8 cellular contexts compared by ENCODE assay signal in the genomic region with DNA sequence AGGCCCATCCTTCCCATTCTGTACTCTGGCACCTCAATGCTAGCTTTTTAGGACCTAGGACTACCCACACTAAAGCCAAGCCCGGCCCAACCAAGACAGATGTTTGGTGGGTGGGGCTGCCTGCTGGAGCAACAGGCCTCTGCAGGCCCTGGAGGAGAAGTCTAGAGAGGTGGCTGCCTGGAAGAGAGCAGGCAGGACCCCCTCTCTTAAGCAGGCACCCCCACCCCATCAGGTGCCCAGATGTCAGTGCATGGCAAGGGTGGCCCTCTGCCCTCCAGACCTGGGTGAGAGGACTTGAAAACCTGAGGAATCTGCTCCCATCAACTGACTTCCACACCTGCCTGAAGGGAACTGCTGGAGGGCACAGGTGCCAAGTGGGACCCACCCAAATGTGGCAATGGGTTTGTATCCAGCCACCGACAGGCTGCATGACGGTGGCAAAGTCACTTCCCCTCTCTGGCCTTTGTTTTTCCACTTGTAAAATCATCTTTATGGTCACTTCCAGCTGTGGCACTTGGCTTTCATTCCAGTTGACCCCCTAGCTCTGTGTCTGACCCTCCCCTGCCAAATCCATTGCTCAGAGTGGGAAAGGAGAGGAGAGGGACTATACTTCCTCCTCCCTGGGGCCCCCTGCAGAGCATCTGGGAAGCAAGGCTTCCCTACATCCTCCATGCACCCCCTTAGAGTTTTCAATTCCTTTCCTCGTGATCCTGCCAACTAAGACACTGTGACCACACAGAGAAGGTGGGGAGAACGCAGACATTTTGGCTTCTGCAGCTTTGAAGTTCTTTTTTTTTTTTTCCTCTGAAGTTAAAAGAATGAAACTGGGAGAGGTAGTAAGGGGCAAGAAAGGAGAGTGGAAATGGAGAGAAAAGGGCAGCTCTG. TPM values are rescaled to one million over a fixed set of nuclear protein-coding genes. Genes with fewer than 3 reads are reported as not detected.
DNase-seq lines count a peak whose midpoint lies in the region; ATAC-seq, FAIRE-seq and TF ChIP-seq lines count a peak whose summit lies in the region.
"Had no signal": no experiment of that assay in that cellular context is flagged by ENCODE, and none has a peak within 500 bp of the region (broad histone marks: within the 10 kb centered on the region; RNA-seq: fewer than 3 reads in every experiment).

No MANE protein-coding gene starts in this region.

- 56% methylated on average over 5 of the region's 5 CpGs for whole genome bisulfite sequencing in HepG2 (ENCODE audit: low lambda C conversion rate)
- WGBS in suprapubic skin: 5% methylated on average over 5 of the region's 5 CpGs

- TF ChIP-seq RAD21 in HepG2 (CRISPR knock-in tag; IDR thresholded peaks at IDR 0.05): no peak

- CTCF ChIA-PET in HepG2 (lab: Yijun Ruan, JAX; ENCODE audit: low intra/inter-chr PET ratio, low total read pairs): no interaction called here
- CTCF ChIA-PET in PC-3 (lab: Charles Lee): no interaction called here

- TF ChIP-seq POLR2A in HepG2 (IDR thresholded peaks at IDR 0.05; ENCODE audit: insufficient read depth in 1 of 2, low read depth in 2 of 2, low read length in 2 of 2) (no peak), suprapubic skin (IDR thresholded peaks at IDR 0.05) (no peak)

- no peaks in the 10 kb centered on the region for H3K9me2 ChIP-seq in PC-3 (replicated peaks; ENCODE audit: low read length)

- H3K27ac ChIP-seq in KOPT-K1 (ENCODE audit: low read depth, low read length, poor library complexity, severe bottlenecking): peak overlapping the region; percentile 96
- no peak overlapping the region for H3K27ac ChIP-seq in HepG2 (ENCODE audit: extremely low read length, insufficient read depth, low read length)
- H3K27ac ChIP-seq in suprapubic skin: peak overlapping the region; percentile 85
- H3K27ac ChIP-seq in PC-3 (ENCODE audit: low read length): no peak overlapping the region
- H3K27ac ChIP-seq: VCaP had no signal

- H3K27me3 ChIP-seq in HepG2 (ENCODE audit: control insufficient read depth in 1 of 2, insufficient read depth in 2 of 2, low read length in 2 of 2) (peaks cover 6 to 36% of the 10 kb centered on the region in 2 experiments; a peak in 4 of 5 replicates), suprapubic skin (no peaks in the 10 kb centered on the region), PC-3 (ENCODE audit: low read length) (no peaks in the 10 kb centered on the region)

- H3K79me2 ChIP-seq in HepG2 (ENCODE audit: insufficient read depth, low read length): no peaks in the 10 kb centered on the region
- H3K79me2 ChIP-seq in PC-3 (ENCODE audit: low read length): no peaks in the 10 kb centered on the region

- H3K4me1 ChIP-seq in HepG2 (ENCODE audit: insufficient read depth, low read length) (peaks cover 50% of the 10 kb centered on the region), suprapubic skin (peaks cover 63% of the 10 kb centered on the region), PC-3 (ENCODE audit: insufficient read depth, low read length) (no peaks in the 10 kb centered on the region)

- no peak for FAIRE-seq in HepG2 (lab: Jason Lieb, UNC)

- H3K27ac Mint-ChIP-seq in activated naive CD4-positive, alpha-beta T cell treated with anti-CD3 and anti-CD28 coated beads, Interleukin-2, amount 50 U/mL, for 72 hours: peak overlapping the region; percentile 92 to 98

- TF ChIP-seq EP300 in HepG2 (IDR thresholded peaks at IDR 0.05; ENCODE audit: low read depth in 2 of 2, low read length in 2 of 2) (no peak), HepG2 (CRISPR knock-in tag; IDR thresholded peaks at IDR 0.05; ENCODE audit: borderline replicate concordance) (no peak), suprapubic skin (IDR thresholded peaks at IDR 0.05) (no peak)

- no peak overlapping the region for H3K9ac ChIP-seq in HepG2 (ENCODE audit: insufficient read depth, low read depth, low read length)
- H3K9ac ChIP-seq in PC-3 (ENCODE audit: low read length): no peak overlapping the region

- peak in 1 of 2 donors; percentile 55 for DNase-seq in activated naive CD4-positive, alpha-beta T cell treated with anti-CD3 and anti-CD28 coated beads, Interleukin-2, amount 50 U/mL, for 72 hours (ENCODE audit: low spot score in 2 of 2)
- no peak for DNase-seq in HepG2 (ENCODE audit: low spot score)
- DNase-seq in suprapubic skin (ENCODE audit: low spot score in 2 of 2): peak; percentile 76 to 87
- DNase-seq in 8988T: no peak
- no peak for DNase-seq in PC-3

- H3K4me3 ChIP-seq in HepG2 (replicated peaks in 1 of 3; ENCODE audit: insufficient read depth in 1 of 3, low read depth in 2 of 3, low read length in 3 of 3): no peak overlapping the region
- peak overlapping the region; percentile 70 for H3K4me3 ChIP-seq in suprapubic skin
- no peak overlapping the region for H3K4me3 ChIP-seq in PC-3 (ENCODE audit: low read length)

- peaks cover 27 to 40% of the 10 kb centered on the region in 2 donors for H3K36me3 Mint-ChIP-seq in activated naive CD4-positive, alpha-beta T cell treated with anti-CD3 and anti-CD28 coated beads, Interleukin-2, amount 50 U/mL, for 72 hours

- TF ChIP-seq CTCF in HepG2 (CRISPR knock-in tag; IDR thresholded peaks at IDR 0.05) (no peak), suprapubic skin (IDR thresholded peaks at IDR 0.05) (no peak), PC-3 (conservative IDR thresholded peaks at IDR 0.05; ENCODE audit: low read depth, low read length) (no peak)

- H3K36me3 ChIP-seq in KOPT-K1 (ENCODE audit: insufficient read depth, low read length) (peaks cover 32% of the 10 kb centered on the region), HepG2 (replicated peaks in 1 of 2; ENCODE audit: control insufficient read depth in 1 of 2, insufficient read depth in 2 of 2, low read length in 2 of 2) (no peaks in the 10 kb centered on the region), suprapubic skin (no peaks in the 10 kb centered on the region), PC-3 (ENCODE audit: low read depth, low read length) (no peaks in the 10 kb centered on the region)

- H2AFZ ChIP-seq in HepG2 (ENCODE audit: low read length): no peak overlapping the region
- H2AFZ ChIP-seq in PC-3 (ENCODE audit: low read length): no peak overlapping the region

- intact Hi-C loops in HepG2 (cut with micrococcal nuclease; ENCODE audit: unreplicated experiment): loop anchor here (1.0 to 10.0 kb wide), 2 partner anchors 7 to 62 kb away; no protein-coding TSS in a partner anchor
- intact Hi-C loops in PC-3 (cut with micrococcal nuclease): no loop called here

- H3K4me2 ChIP-seq in HepG2 (ENCODE audit: low read depth, low read length): peak overlapping the region; percentile 76; the same call in 1 of the 2 replicates
- no peak overlapping the region for H3K4me2 ChIP-seq in PC-3 (ENCODE audit: low read length)

- BruUV-seq in HepG2 (replicated peaks; lab: Mats Ljungman, UMichigan): no TSS peak
- BruUV-seq in PC-3 (replicated peaks; lab: Mats Ljungman, UMichigan): no TSS peak

- no peaks in the 10 kb centered on the region for H3F3A ChIP-seq in PC-3 (ENCODE audit: low read length, unreplicated experiment)

- POLR2A ChIA-PET in HepG2 (lab: Yijun Ruan, JAX): interaction anchor here (0.7 to 2.6 kb wide), 2 partner anchors 9 to 1260 kb away, joined by 3 to 9 read pairs; a partner anchor contains a TSS
- POLR2A ChIA-PET in PC-3 (lab: Charles Lee; ENCODE audit: unreplicated experiment): no interaction called here

- no peak for ATAC-seq in activated naive CD4-positive, alpha-beta T cell treated with anti-CD3 and anti-CD28 coated beads, Interleukin-2, amount 50 U/mL, for 72 hours
- no peak for ATAC-seq in HepG2
- no peak for ATAC-seq in PC-3
- no peak for ATAC-seq in GM19035 (IDR thresholded peaks at IDR 0.05; ENCODE audit: unreplicated experiment)

- H3K9me3 ChIP-seq in KOPT-K1 (ENCODE audit: insufficient read depth, low read length, poor library complexity, severe bottlenecking) (no peaks in the 10 kb centered on the region), HepG2 (ENCODE audit: low read length) (no peaks in the 10 kb centered on the region), suprapubic skin (no peaks in the 10 kb centered on the region), PC-3 (ENCODE audit: low read length) (no peaks in the 10 kb centered on the region)

- in situ Hi-C loops in HepG2 (cut with HindIII; ENCODE audit: extremely low pct_ligation_motif_present, low pct_unique_long_range_greater_than_20kb): no loop called here

- H3K9me3 Mint-ChIP-seq in activated naive CD4-positive, alpha-beta T cell treated with anti-CD3 and anti-CD28 coated beads, Interleukin-2, amount 50 U/mL, for 72 hours: no peaks in the 10 kb centered on the region

- H4K20me1 ChIP-seq in HepG2 (ENCODE audit: insufficient read depth, low read length) (no peaks in the 10 kb centered on the region), PC-3 (ENCODE audit: low read length) (no peaks in the 10 kb centered on the region)

RNA-seq across cellular contexts. Expression of a gene that starts 1.6 kb away (rescaled TPM):
- total RNA-seq in activated naive CD4-positive, alpha-beta T cell treated with anti-CD3 and anti-CD28 coated beads, Interleukin-2, amount 50 U/mL, for 72 hours: 100 to 1,000 TPM; 171 to 177 TPM
- total RNA-seq in HepG2 (2016; rRNA removed; fragmentation: Illumina TruSeq; extraction: Trizol) (4.1 and 4.5 TPM in 2 replicates), suprapubic skin (10 to 100 TPM; 32.1 to 56.0 (median 45.6) TPM), PC-3 (2014; rRNA removed) (not detected in 2 replicates)
- 1.5 and 1.6 TPM in 2 replicates for total RNA-seq in HepG2 (2016; cell fraction: cytosol; rRNA removed; fragmentation: Illumina TruSeq; extraction: Trizol; ENCODE audit: low read depth)
- total RNA-seq in HepG2 (2016; cell fraction: insoluble cytoplasmic fraction; rRNA removed; fragmentation: Illumina TruSeq; extraction: Trizol): 2.4 and 3.2 TPM in 2 replicates
- 3.5 and 3.6 TPM in 2 replicates for total RNA-seq in HepG2 (2016; cell fraction: membrane; rRNA removed; fragmentation: Illumina TruSeq; extraction: Trizol)
- total RNA-seq in HepG2 (2016; cell fraction: nucleus; rRNA removed; fragmentation: Illumina TruSeq; extraction: Trizol): 3.1 and 4.2 TPM in 2 replicates
- 1.2 and 1.4 TPM in 2 replicates for polyA plus RNA-seq in HepG2 (2011; rRNA removed)
- polyA plus RNA-seq in HepG2 (2011; cell fraction: cytosol; rRNA removed): 1.3 and 1.4 TPM in 2 replicates
- 3.3 and 3.4 TPM in 2 replicates for polyA plus RNA-seq in HepG2 (2011; cell fraction: nucleus; rRNA removed)
- polyA plus RNA-seq in HepG2 (2012): 3.9 and 7.9 TPM in 2 replicates
- polyA plus RNA-seq in HepG2 (2016; cell fraction: cytosol; fragmentation: Illumina TruSeq; extraction: Trizol; ENCODE audit: low read depth): 1.2 and 1.4 TPM in 2 replicates
- polyA plus RNA-seq in HepG2 (2016; cell fraction: insoluble cytoplasmic fraction; fragmentation: Illumina TruSeq; extraction: Trizol; ENCODE audit: low read depth): 2.4 and 3.3 TPM in 2 replicates
- polyA plus RNA-seq in HepG2 (2016; cell fraction: membrane; fragmentation: Illumina TruSeq; extraction: Trizol; ENCODE audit: low read depth): 2.4 and 2.5 TPM in 2 replicates
- 3.2 and 4.2 TPM in 2 replicates for polyA plus RNA-seq in HepG2 (2016; cell fraction: nucleus; fragmentation: Illumina TruSeq; extraction: Trizol; ENCODE audit: insufficient read depth, low read depth)
- 6.3 and 24.5 TPM in 2 replicates for polyA minus RNA-seq in HepG2 (2011; rRNA and poly(A)+ RNA removed; ENCODE audit: low replicate concordance)
- 1.7 TPM in 2 replicates for polyA minus RNA-seq in HepG2 (2011; cell fraction: cytosol; rRNA and poly(A)+ RNA removed)
- polyA minus RNA-seq in HepG2 (2011; cell fraction: nucleus; rRNA and poly(A)+ RNA removed): 1.7 and 3.0 TPM in 2 replicates

RNA-seq across cellular contexts. Expression of a gene that starts 10.5 kb away (rescaled TPM):
- total RNA-seq in activated naive CD4-positive, alpha-beta T cell treated with anti-CD3 and anti-CD28 coated beads, Interleukin-2, amount 50 U/mL, for 72 hours: 100 to 1,000 TPM; 117 to 207 TPM
- total RNA-seq in HepG2 (2016; rRNA removed; fragmentation: Illumina TruSeq; extraction: Trizol): 17.2 and 21.0 TPM in 2 replicates
- total RNA-seq in HepG2 (2016; cell fraction: cytosol; rRNA removed; fragmentation: Illumina TruSeq; extraction: Trizol; ENCODE audit: low read depth): 8.8 and 10.4 TPM in 2 replicates
- total RNA-seq in HepG2 (2016; cell fraction: insoluble cytoplasmic fraction; rRNA removed; fragmentation: Illumina TruSeq; extraction: Trizol): 14.8 and 23.5 TPM in 2 replicates
- 13.7 and 14.6 TPM in 2 replicates for total RNA-seq in HepG2 (2016; cell fraction: membrane; rRNA removed; fragmentation: Illumina TruSeq; extraction: Trizol)
- total RNA-seq in HepG2 (2016; cell fraction: nucleus; rRNA removed; fragmentation: Illumina TruSeq; extraction: Trizol): 21.1 and 22.8 TPM in 2 replicates
- 42.8 and 44.8 TPM in 2 replicates for polyA plus RNA-seq in HepG2 (2011; rRNA removed)
- polyA plus RNA-seq in HepG2 (2011; cell fraction: cytosol; rRNA removed): 18.5 and 22.6 TPM in 2 replicates
- polyA plus RNA-seq in HepG2 (2011; cell fraction: nucleus; rRNA removed): 110 and 115 TPM in 2 replicates
- 27.0 and 34.0 TPM in 2 replicates for polyA plus RNA-seq in HepG2 (2012)
- 3.0 and 3.2 TPM in 2 replicates for polyA plus RNA-seq in HepG2 (2016; cell fraction: cytosol; fragmentation: Illumina TruSeq; extraction: Trizol; ENCODE audit: low read depth)
- polyA plus RNA-seq in HepG2 (2016; cell fraction: insoluble cytoplasmic fraction; fragmentation: Illumina TruSeq; extraction: Trizol; ENCODE audit: low read depth): 13.9 and 18.4 TPM in 2 replicates
- polyA plus RNA-seq in HepG2 (2016; cell fraction: membrane; fragmentation: Illumina TruSeq; extraction: Trizol; ENCODE audit: low read depth): 8.2 and 9.4 TPM in 2 replicates
- polyA plus RNA-seq in HepG2 (2016; cell fraction: nucleus; fragmentation: Illumina TruSeq; extraction: Trizol; ENCODE audit: insufficient read depth, low read depth): 73.9 and 77.3 TPM in 2 replicates
- 35.0 and 59.1 TPM in 2 replicates for polyA minus RNA-seq in HepG2 (2011; rRNA and poly(A)+ RNA removed; ENCODE audit: low replicate concordance)
- 14.9 and 16.6 TPM in 2 replicates for polyA minus RNA-seq in HepG2 (2011; cell fraction: cytosol; rRNA and poly(A)+ RNA removed)
- 36.8 and 37.1 TPM in 2 replicates for polyA minus RNA-seq in HepG2 (2011; cell fraction: nucleus; rRNA and poly(A)+ RNA removed)
- total RNA-seq in suprapubic skin: 100 to 1,000 TPM in 1 of 4 donors, 10 to 100 TPM in 3; 52.7 to 105 (median 57.6) TPM
- total RNA-seq in PC-3 (2014; rRNA removed): not detected in 2 replicates

Comparison
In these comparisons a context has a peak if more than half of its experiments do, and no peak if none do; other contexts are left out.
1. H3K27ac ChIP-seq: peak in KOPT-K1 (single experiment) and suprapubic skin (single experiment); none in HepG2 (single experiment) and PC-3 (single experiment).
2. DNase-seq: peak in suprapubic skin (2 of 2); none in HepG2 (single experiment), 8988T (single experiment) and PC-3 (single experiment).